Comparison of ENCODE assay signal across 32 cellular contexts in the genomic region with DNA sequence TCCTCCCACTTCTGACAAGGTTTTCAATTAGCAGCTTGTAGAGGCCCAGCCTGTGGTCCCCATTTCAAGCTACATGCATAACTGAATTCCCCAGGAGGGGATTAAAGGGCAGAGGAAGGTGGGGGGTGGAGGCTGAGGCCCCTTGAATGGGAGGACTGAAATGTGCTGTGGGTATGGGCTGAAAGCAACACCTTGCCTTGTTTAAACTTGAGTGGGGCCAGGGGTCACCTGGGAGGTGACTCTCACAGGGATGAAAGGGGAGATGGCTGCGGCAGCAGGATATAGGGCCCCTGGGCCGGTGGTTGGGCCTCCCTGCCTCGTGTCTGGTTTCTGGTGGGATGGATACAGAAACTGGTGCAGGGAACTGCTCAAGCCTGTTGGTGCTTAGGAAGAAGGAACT.
"Had no signal": no experiment of that assay in that cellular context is flagged by ENCODE, and none has a peak within 500 bp of the region (broad histone marks: within the 10 kb centered on the region; RNA-seq: fewer than 3 reads in every experiment).

No MANE protein-coding gene starts in this region.

- H3K9me3 Mint-ChIP-seq: activated CD4-positive, alpha-beta memory T cell treated with anti-CD3 and anti-CD28 coated beads for 36 hours; activated naive CD4-positive, alpha-beta T cell treated with anti-CD3 and anti-CD28 coated beads, Interleukin-2, amount 50 U/mL, for 24 hours; activated naive CD8-positive, alpha-beta T cell treated with anti-CD3 and anti-CD28 coated beads, Interleukin-2, amount 50 U/mL, for 24 hours; activated T-cell treated with anti-CD3 and anti-CD28 coated beads, Interleukin-2, amount 50 U/mL, for 24 hours; naive B cell; stimulated activated memory B cell treated with anti-CD40 and anti-IgM and Interleukin-4, amounts not matched to agents 10 μg/mL and 1 μg/mL and 100 μg/mL, for 72 hours; T-helper 1 cell treated with Interleukin-12 subunit alpha and Interleukin-12 subunit beta and Interleukin-4 antibody, amounts not matched to agents 30 μg/mL and 1 μg/mL, for 36 hours had no signal

- H3K4me1 ChIP-seq: breast epithelium, left lung, parathyroid adenoma had no signal

- H3K9me3 ChIP-seq: breast epithelium, left lung, psoas muscle, suprapubic skin, tibial artery had no signal

- H3K27me3 ChIP-seq: breast epithelium, left lung, suprapubic skin, tibial artery had no signal

- H3K9ac ChIP-seq: parathyroid adenoma had no signal

- H3K4me1 Mint-ChIP-seq: activated naive CD4-positive, alpha-beta T cell treated with anti-CD3 and anti-CD28 coated beads, Interleukin-2, amount 50 U/mL, for 24 hours; activated naive CD8-positive, alpha-beta T cell treated with anti-CD3 and anti-CD28 coated beads, Interleukin-2, amount 50 U/mL, for 24 hours; stimulated activated memory B cell treated with anti-CD40 and anti-IgM and Interleukin-4, amounts not matched to agents 10 μg/mL and 1 μg/mL and 100 μg/mL, for 72 hours had no signal

- ATAC-seq: activated CD4-positive, CD25-positive, alpha-beta regulatory T cell treated with anti-CD3 and anti-CD28 coated beads, Interleukin-2, amount 50 U/mL, for 24 hours; activated naive CD8-positive, alpha-beta T cell treated with anti-CD3 and anti-CD28 coated beads, Interleukin-2, amount 50 U/mL, for 24 hours; left lung; psoas muscle; stimulated activated memory B cell treated with anti-CD40 and anti-IgM and Interleukin-4, amounts not matched to agents 10 μg/mL and 1 μg/mL and 100 μg/mL, for 72 hours had no signal

- H3K36me3 Mint-ChIP-seq: activated CD4-positive, alpha-beta memory T cell treated with anti-CD3 and anti-CD28 coated beads for 36 hours; activated naive CD4-positive, alpha-beta T cell treated with anti-CD3 and anti-CD28 coated beads, Interleukin-2, amount 50 U/mL, for 24 hours; naive B cell; stimulated activated memory B cell treated with anti-CD40 and anti-IgM and Interleukin-4, amounts not matched to agents 10 μg/mL and 1 μg/mL and 100 μg/mL, for 72 hours had no signal

- H3K4me3 Mint-ChIP-seq: activated CD4-positive, alpha-beta memory T cell treated with anti-CD3 and anti-CD28 coated beads for 36 hours; activated naive CD4-positive, alpha-beta T cell treated with anti-CD3 and anti-CD28 coated beads, Interleukin-2, amount 50 U/mL, for 24 hours; activated naive CD8-positive, alpha-beta T cell treated with anti-CD3 and anti-CD28 coated beads, Interleukin-2, amount 50 U/mL, for 24 hours; activated T-cell treated with anti-CD3 and anti-CD28 coated beads, Interleukin-2, amount 50 U/mL, for 24 hours; stimulated activated memory B cell treated with anti-CD40 and anti-IgM and Interleukin-4, amounts not matched to agents 10 μg/mL and 1 μg/mL and 100 μg/mL, for 72 hours; T-helper 1 cell treated with Interleukin-12 subunit alpha and Interleukin-12 subunit beta and Interleukin-4 antibody, amounts not matched to agents 30 μg/mL and 1 μg/mL, for 36 hours had no signal

- H3K79me2 ChIP-seq: parathyroid adenoma had no signal

- FAIRE-seq: colon, endometrium, frontal cortex, TTC549 had no signal

- H3K4me3 ChIP-seq: breast epithelium, left lung, lung, psoas muscle, smooth muscle cell, suprapubic skin, tibial artery had no signal

- H3K27ac Mint-ChIP-seq: activated CD4-positive, alpha-beta memory T cell treated with anti-CD3 and anti-CD28 coated beads for 36 hours; activated naive CD4-positive, alpha-beta T cell treated with anti-CD3 and anti-CD28 coated beads, Interleukin-2, amount 50 U/mL, for 24 hours; activated naive CD8-positive, alpha-beta T cell treated with anti-CD3 and anti-CD28 coated beads, Interleukin-2, amount 50 U/mL, for 24 hours; activated T-cell treated with anti-CD3 and anti-CD28 coated beads, Interleukin-2, amount 50 U/mL, for 24 hours; naive B cell; stimulated activated memory B cell treated with anti-CD40 and anti-IgM and Interleukin-4, amounts not matched to agents 10 μg/mL and 1 μg/mL and 100 μg/mL, for 72 hours; T-helper 1 cell treated with Interleukin-12 subunit alpha and Interleukin-12 subunit beta and Interleukin-4 antibody, amounts not matched to agents 30 μg/mL and 1 μg/mL, for 36 hours had no signal

- H3K27ac ChIP-seq: breast epithelium, epithelial cell of prostate, left lung, parathyroid adenoma, psoas muscle, suprapubic skin, tibial artery, WERI-Rb-1 had no signal

- DNase-seq: activated CD4-positive, alpha-beta memory T cell treated with anti-CD3 and anti-CD28 coated beads for 36 hours; activated CD4-positive, alpha-beta T cell treated with anti-CD3 and anti-CD28 coated beads for 48 hours; activated CD8-positive, alpha-beta memory T cell treated with anti-CD3 and anti-CD28 coated beads, Interleukin-2, amount 50 U/mL, for 48 hours; activated gamma-delta T cell; activated naive CD8-positive, alpha-beta T cell treated with anti-CD3 and anti-CD28 coated beads, Interleukin-2, amount 50 U/mL, for 24 hours; activated T-cell treated with anti-CD3 and anti-CD28 coated beads, Interleukin-2, amount 50 U/mL, for 24 hours; amygdala; effector CD8-positive, alpha-beta T cell; left lung; naive B cell; occipital lobe; psoas muscle; stimulated activated CD4-positive, alpha-beta T cell treated with anti-CD3 and anti-CD28 coated beads, Interleukin-1b, Interleukin-23, amount 100 ng/mL, for 48 hours; stimulated activated CD4-positive, alpha-beta T cell treated with anti-CD3 and anti-CD28 coated beads, Interleukin-4, amount 100 ng/mL, for 4 hours; stimulated activated CD8-positive, alpha-beta memory T cell treated with anti-CD3 and anti-CD28 coated beads, Interleukin-4, amount 100 ng/mL, for 48 hours; T-helper 9 cell; tibial artery; WERI-Rb-1 had no signal

- H2AFZ ChIP-seq: parathyroid adenoma had no signal

- H3K36me3 ChIP-seq: breast epithelium, left lung, suprapubic skin, tibial artery, WERI-Rb-1 had no signal
